ENCODE assay signal across 23 cellular contexts in the genomic region with DNA sequence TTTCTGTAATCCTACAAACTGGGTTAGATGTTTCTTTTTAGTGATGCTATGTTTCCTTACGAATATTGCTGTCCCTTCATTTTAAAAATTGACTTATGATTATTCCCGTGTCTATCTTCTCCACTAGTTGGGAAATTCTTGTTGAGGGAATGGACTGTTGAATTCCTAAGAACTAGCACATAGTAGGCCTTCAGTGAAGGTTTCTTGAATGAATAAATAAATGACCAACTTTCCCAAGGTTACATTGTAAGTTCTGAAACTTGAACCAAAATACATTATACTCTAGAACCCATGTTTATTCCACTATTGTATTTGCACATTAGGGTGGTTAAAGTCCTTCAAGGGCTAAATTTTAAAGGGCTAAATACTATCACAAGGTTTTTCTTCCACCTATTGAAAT. TPM values are rescaled to one million over a fixed set of nuclear protein-coding genes. Genes with fewer than 3 reads are reported as not detected.
A peak's percentile ranks its signal among the peaks of the same experiment; 100 is the strongest.
DNase-seq lines count a peak whose midpoint lies in the region; ATAC-seq, FAIRE-seq and TF ChIP-seq lines count a peak whose summit lies in the region.
"Had no signal": no experiment of that assay in that cellular context is flagged by ENCODE, and none has a peak within 500 bp of the region (broad histone marks: within the 10 kb centered on the region; RNA-seq: fewer than 3 reads in every experiment).

No MANE protein-coding gene starts in this region.

- H3K4me1 Mint-ChIP-seq in HFFc6 (ENCODE audit: low read depth), result peaks cover 94% of the 10 kb centered on the region

- peak overlapping the region; percentile 77 for H3K27ac Mint-ChIP-seq in HFFc6
- H3K27ac Mint-ChIP-seq: T-helper 1 cell treated with Interleukin-12 subunit alpha and Interleukin-12 subunit beta and Interleukin-4 antibody, amounts not matched to agents 30 μg/mL and 1 μg/mL, for 36 hours had no signal

- CTCF ChIA-PET in GM12878 (lab: Yijun Ruan, JAX), result interaction anchor here (0.7 to 2.5 kb wide), 2 partner anchors 57 kb away, joined by 5 to 6 read pairs; no protein-coding TSS in a partner anchor

- no peak for TF ChIP-seq RAD21 in GM12878 (IDR thresholded peaks at IDR 0.05; ENCODE audit: insufficient read depth, low read depth, low read length)

- no peaks in the 10 kb centered on the region for H4K20me1 ChIP-seq in GM12878 (ENCODE audit: control insufficient read depth, insufficient read depth)
- no peaks in the 10 kb centered on the region for H4K20me1 ChIP-seq in keratinocyte (ENCODE audit: control insufficient read depth, extremely low read depth, insufficient read depth, low read length)

- H3K9ac ChIP-seq in GM12878 (ENCODE audit: control insufficient read depth, insufficient read depth, low read length), result no peak overlapping the region
- H3K9ac ChIP-seq in keratinocyte (ENCODE audit: control insufficient read depth, extremely low read depth, insufficient read depth, low read length), result no peak overlapping the region

- H3K9me3 ChIP-seq in GM12878 (replicated peaks; ENCODE audit: control insufficient read depth, insufficient read depth, low read length), result no peaks in the 10 kb centered on the region
- no peaks in the 10 kb centered on the region for H3K9me3 ChIP-seq in keratinocyte (ENCODE audit: control insufficient read depth, low read depth, low read length)
- no peaks in the 10 kb centered on the region for H3K9me3 ChIP-seq in heart right ventricle
- H3K9me3 ChIP-seq: MG63 had no signal

- no peaks in the 10 kb centered on the region for H3K36me3 ChIP-seq in GM12878 (ENCODE audit: control insufficient read depth in 2 of 2, insufficient read depth in 2 of 2, low read length in 1 of 2)
- H3K36me3 ChIP-seq in keratinocyte (ENCODE audit: control insufficient read depth in 2 of 2, extremely low read depth in 1 of 2, insufficient read depth in 2 of 2, low read length in 2 of 2), result peaks cover 0 to 8% of the 10 kb centered on the region in 2 experiments
- H3K36me3 ChIP-seq in heart right ventricle, result no peaks in the 10 kb centered on the region

- no peak for TF ChIP-seq CTCF in D721Med (IDR thresholded peaks at IDR 0.05; ENCODE audit: insufficient read depth, missing control alignments)
- TF ChIP-seq CTCF in HFFc6 (IDR thresholded peaks at IDR 0.05), result no peak
- TF ChIP-seq CTCF in GM12878 (IDR thresholded peaks at IDR 0.05 in 2 of 3, conservative IDR thresholded peaks at IDR 0.05 in 1 of 3; ENCODE audit: control insufficient read depth in 2 of 3, extremely low read depth in 1 of 3, insufficient read depth in 1 of 3, low read depth in 3 of 3, low read length in 3 of 3), result no peak
- TF ChIP-seq CTCF in keratinocyte (optimal IDR thresholded peaks at IDR 0.05 in 1 of 3, IDR thresholded peaks at IDR 0.05 in 1 of 3, conservative IDR thresholded peaks at IDR 0.05 in 1 of 3; ENCODE audit: extremely low read depth in 1 of 3, insufficient read depth in 2 of 3, low read length in 3 of 3), result no peak
- no peak for TF ChIP-seq CTCF in heart right ventricle (IDR thresholded peaks at IDR 0.05)

- TF ChIP-seq EP300 in GM12878 (IDR thresholded peaks at IDR 0.05; ENCODE audit: borderline replicate concordance in 1 of 2, control insufficient read depth in 1 of 2, low read depth in 2 of 2, low read length in 2 of 2), result no peak

- H3K27me3 Mint-ChIP-seq in HFFc6 (ENCODE audit: insufficient read depth), result no peaks in the 10 kb centered on the region; the same call in 1 of the 2 replicates

- no peak overlapping the region for H3K4me3 Mint-ChIP-seq in HFFc6
- H3K4me3 Mint-ChIP-seq: T-helper 1 cell treated with Interleukin-12 subunit alpha and Interleukin-12 subunit beta and Interleukin-4 antibody, amounts not matched to agents 30 μg/mL and 1 μg/mL, for 36 hours had no signal

- no TSS peak for BruUV-seq in GM12878 (replicated peaks; lab: Mats Ljungman, UMichigan)

- H2AFZ ChIP-seq in GM12878 (ENCODE audit: control insufficient read depth, low read depth, low read length) (no peak overlapping the region), keratinocyte (ENCODE audit: control insufficient read depth, low read length) (no peak overlapping the region)

- WGBS in GM12878 (ENCODE audit: insufficient coverage, insufficient replicate concordance, low lambda C conversion rate, missing lambda C conversion rate), result 97% methylated on average over 2 of the region's 2 CpGs
- WGBS in heart right ventricle, 2 donors, result 95 to 100% methylated on average over 2 of the region's 2 CpGs

- SMC1A ChIA-PET in GM12878 (lab: Charles Lee; ENCODE audit: uncharacterized antibody, unreplicated experiment), result interaction anchor here (0.8 to 1.6 kb wide), 3 partner anchors 9 to 73 kb away, joined by 3 to 4 read pairs (median 3); no protein-coding TSS in a partner anchor

- H3K4me1 ChIP-seq in GM12878 (ENCODE audit: control insufficient read depth, insufficient read depth, low read length), result no peaks in the 10 kb centered on the region
- peaks cover 58% of the 10 kb centered on the region for H3K4me1 ChIP-seq in keratinocyte (ENCODE audit: control insufficient read depth, extremely low read depth, insufficient read depth, low read length)
- peaks cover 0 to 12% (median 0%) of the 10 kb centered on the region in 9 donors for H3K4me1 ChIP-seq in heart right ventricle

- H3K9me3 Mint-ChIP-seq in HFFc6, result no peaks in the 10 kb centered on the region
- H3K9me3 Mint-ChIP-seq: T-helper 1 cell treated with Interleukin-12 subunit alpha and Interleukin-12 subunit beta and Interleukin-4 antibody, amounts not matched to agents 30 μg/mL and 1 μg/mL, for 36 hours had no signal

- no peak overlapping the region for H3K4me2 ChIP-seq in GM12878 (ENCODE audit: control insufficient read depth, insufficient read depth)
- peak overlapping the region; percentile 99 for H3K4me2 ChIP-seq in keratinocyte (ENCODE audit: control insufficient read depth, extremely low read depth, insufficient read depth, low read depth, low read length)

- H3K27me3 ChIP-seq in GM12878 (replicated peaks in 1 of 2; ENCODE audit: control insufficient read depth in 2 of 2, insufficient read depth in 2 of 2, low read length in 1 of 2), result no peaks in the 10 kb centered on the region
- H3K27me3 ChIP-seq in keratinocyte (ENCODE audit: control insufficient read depth, extremely low read depth, insufficient read depth, low read length), result no peaks in the 10 kb centered on the region
- H3K27me3 ChIP-seq in heart right ventricle, result no peaks in the 10 kb centered on the region
- H3K27me3 ChIP-seq: MG63 had no signal

- H3K9me1 ChIP-seq in keratinocyte (ENCODE audit: control insufficient read depth, extremely low read depth, insufficient read depth, low read length), result no peaks in the 10 kb centered on the region

- dilution Hi-C loops in keratinocyte (cut with MboI; ENCODE audit: extremely low pct_ligation_motif_present, low sequenced_read_pairs), result no loop called here

- peaks cover 9% of the 10 kb centered on the region; the same call in 1 of the 2 replicates for H3K36me3 Mint-ChIP-seq in HFFc6 (ENCODE audit: low read depth)

- POLR2A ChIA-PET in GM12878 (lab: Charles Lee), result no interaction called here

- no peak for DNase-seq in D721Med (ENCODE audit: insufficient read length, low spot score)
- DNase-seq in HFFc6, result no peak
- no peak for DNase-seq in GM12878 (ENCODE audit: low read depth, low spot score)
- DNase-seq in keratinocyte (ENCODE audit: low read depth, low spot score), result no peak
- DNase-seq in heart right ventricle, result no peak
- DNase-seq in NCI-H510A (lab: John Stamatoyannopoulos, UW), result no peak
- no peak for DNase-seq in NCI-H1105 treated with DMSO at 0.1 percent for 48 hours (lab: John Stamatoyannopoulos, UW)
- no peak for DNase-seq in NCI-H187 (lab: John Stamatoyannopoulos, UW)
- DNase-seq: AML-193, DMS 273 treated with DMSO at 0.1 percent for 48 hours, DND-41, Karpas-422, NCI-H1092, NCI-H146, NCI-H2081, NCI-H774, OCI-M1, RPMI8226, SIG-M5 had no signal

- no peaks in the 10 kb centered on the region for H3K79me2 ChIP-seq in GM12878 (ENCODE audit: control insufficient read depth, insufficient read depth, low read length)
- peaks cover 22% of the 10 kb centered on the region for H3K79me2 ChIP-seq in keratinocyte (ENCODE audit: control insufficient read depth, insufficient read depth, low read length)

- ATAC-seq in GM12878, result no peak
- no peak for ATAC-seq in heart right ventricle

- FAIRE-seq in D721Med (lab: Jason Lieb, UNC), result peak; percentile 68
- peak; percentile 62 for FAIRE-seq in GM12878 (lab: Jason Lieb, UNC)
- FAIRE-seq in keratinocyte (lab: Jason Lieb, UNC), result no peak
- FAIRE-seq: H1 had no signal

- intact Hi-C loops in GM12878 (cut with micrococcal nuclease; ENCODE audit: unreplicated experiment) (no loop called here), heart right ventricle (cut with DNase I) (no loop called here)

- TF ChIP-seq POLR2A in GM12878 (IDR thresholded peaks at IDR 0.05; ENCODE audit: low read depth, low read length), result no peak

- H3K4me3 ChIP-seq in GM12878 (no peak overlapping the region), keratinocyte (ENCODE audit: control insufficient read depth in 2 of 3, extremely low read depth in 1 of 3, insufficient read depth in 2 of 3, low read depth in 1 of 3, low read length in 3 of 3) (no peak overlapping the region), heart right ventricle (no peak overlapping the region)
- H3K4me3 ChIP-seq: MG63 had no signal

- no peak overlapping the region for H3K27ac ChIP-seq in GM12878 (ENCODE audit: control insufficient read depth, insufficient read depth)
- H3K27ac ChIP-seq in keratinocyte (ENCODE audit: control insufficient read depth, insufficient read depth, low read length), result peak overlapping the region; percentile 99
- no peak overlapping the region for H3K27ac ChIP-seq in heart right ventricle
- H3K27ac ChIP-seq: C4-2B had no signal

- in situ Hi-C loops in GM12878 (cut with MboI), result no loop called here

- RAD21 ChIA-PET in GM12878 (lab: Charles Lee; ENCODE audit: unreplicated experiment), result interaction anchor here (2.2 kb wide), 1 partner anchor 12 kb away, joined by 6 read pairs; no protein-coding TSS in a partner anchor

RNA-seq across cellular contexts. Expression of a gene that starts 0.8 kb away (rescaled TPM):
- total RNA-seq in HFFc6 (2021; fragmentation: NEBNext Ultra II Directional; extraction: Animal tissue kit (Norgen Biotek cat#: 25700)), result 1 to 10 TPM in 1 of 6 experiments, under 1 TPM in 5; 0.51 to 1.5 (median 0.82) TPM
- total RNA-seq in GM12878 (2013; cell fraction: nucleolus; rRNA removed), result 1.5 and 2.0 TPM in 2 replicates
- total RNA-seq in GM12878 (2014; rRNA removed) (1.1 and 1.3 TPM in 2 replicates), GM12878 (2014; rRNA removed; fragmentation: Illumina TruSeq; extraction: Trizol) (0.60 and 0.94 TPM in 2 replicates), GM12878 (2021) (0.58 and 0.97 TPM in 2 replicates), heart right ventricle (under 1 TPM in 8 of 10 donors, not detected in 2; 0.12 to 0.64 (median 0.32) TPM)
- polyA plus RNA-seq in GM12878 (2011; ENCODE audit: low read depth), result 0.17 TPM
- polyA plus RNA-seq in GM12878 (2011; rRNA removed) (0.45 and 0.52 TPM in 2 replicates), GM12878 (2014; fragmentation: Illumina TruSeq; extraction: Trizol) (0.46 and 0.79 TPM in 2 replicates), GM12878 (2014; fragmentation: Nextera tagmentation; extraction: Ambion mirVana) (under 1 TPM; 0.39 to 0.57 TPM), GM12878 (2014; rRNA removed) (0.52 and 0.96 TPM in 2 replicates), GM12878 (2016; fragmentation: Nextera tagmentation; extraction: Ambion mirVana) (under 1 TPM; 0.21 to 0.31 TPM), keratinocyte (192 to 319 TPM (median 239 TPM) in 3 replicates), heart right ventricle (under 1 TPM; 0.66 to 0.71 TPM)
- polyA plus RNA-seq in GM12878 (2011; cell fraction: cytosol; rRNA removed), result 0.28 and 0.57 TPM in 2 replicates
- 1.3 and 1.4 TPM in 2 replicates for polyA plus RNA-seq in GM12878 (2011; cell fraction: nucleus; rRNA removed)
- 0.24 and 0.55 TPM in 2 replicates for polyA plus RNA-seq in GM12878 (2012)
- 0.72 and 1.5 TPM in 2 replicates for polyA minus RNA-seq in GM12878 (2011; rRNA and poly(A)+ RNA removed)
- 1.3 and 2.0 TPM in 2 replicates for polyA minus RNA-seq in GM12878 (2011; cell fraction: cytosol; rRNA and poly(A)+ RNA removed)
- polyA minus RNA-seq in GM12878 (2011; cell fraction: nucleus; rRNA and poly(A)+ RNA removed), result 0.60 and 2.1 TPM in 2 replicates
- polyA plus RNA-seq in keratinocyte (2011; ENCODE audit: low read depth), result 184 TPM
- 225 and 262 TPM in 2 replicates for polyA plus RNA-seq in keratinocyte (2011; cell fraction: cytosol; rRNA removed)
- polyA plus RNA-seq in keratinocyte (2011; cell fraction: nucleus; rRNA removed), result 370 and 408 TPM in 2 replicates
- polyA plus RNA-seq in keratinocyte (2012; ENCODE audit: low replicate concordance), result 146 and 323 TPM in 2 replicates
- polyA minus RNA-seq in keratinocyte, result 130 to 258 TPM (median 162 TPM) in 3 replicates
- 91.5 TPM for polyA minus RNA-seq in keratinocyte (2011; cell fraction: cytosol; rRNA and poly(A)+ RNA removed)
- 103 and 179 TPM in 2 replicates for polyA minus RNA-seq in keratinocyte (2011; cell fraction: nucleus; rRNA and poly(A)+ RNA removed)
